ENCODE assay signal across 22 cellular contexts in genomic region chr10:103942866-103943265, GRCh38. TPM values are rescaled to one million over a fixed set of nuclear protein-coding genes. Genes with fewer than 3 reads are reported as not detected.
DNase-seq lines count a peak whose midpoint lies in the region; ATAC-seq, FAIRE-seq and TF ChIP-seq lines count a peak whose summit lies in the region.
"Had no signal": no experiment of that assay in that cellular context is flagged by ENCODE, and none has a peak within 500 bp of the region (broad histone marks: within the 10 kb centered on the region; RNA-seq: fewer than 3 reads in every experiment).

No MANE protein-coding gene starts in this region.

- H4K8ac ChIP-seq in H1 (ENCODE audit: extremely low read depth, insufficient read depth, low read length) = no peak overlapping the region

- H3K4me3 ChIP-seq in RWPE2 (ENCODE audit: severe bottlenecking) (no peak overlapping the region), H1 (ENCODE audit: extremely low read depth in 1 of 4, insufficient read depth in 2 of 4, low read depth in 3 of 4, low read length in 4 of 4) (no peak overlapping the region)
- H3K4me3 ChIP-seq: BLaER1 had no signal

- TF ChIP-seq EP300 in H1 (IDR thresholded peaks at IDR 0.05; ENCODE audit: borderline replicate concordance in 1 of 2, low read depth in 2 of 2, low read length in 2 of 2) = no peak

- no peaks in the 10 kb centered on the region for H3K79me2 ChIP-seq in H1 (ENCODE audit: control insufficient read depth in 1 of 2, insufficient read depth in 2 of 2, low read length in 2 of 2)

- no peak overlapping the region for H3K56ac ChIP-seq in H1 (replicated peaks; ENCODE audit: insufficient read length, low read depth, low read length)

- no peak for TF ChIP-seq RAD21 in H1 (IDR thresholded peaks at IDR 0.05 in 1 of 2, conservative IDR thresholded peaks at IDR 0.05 in 1 of 2; ENCODE audit: low read depth in 2 of 2, low read length in 2 of 2)

- ATAC-seq in RWPE2 (ENCODE audit: low read depth) = no peak
- no peak for ATAC-seq in GM21825 (IDR thresholded peaks at IDR 0.05; ENCODE audit: unreplicated experiment)
- ATAC-seq in GM21786 (IDR thresholded peaks at IDR 0.05; ENCODE audit: unreplicated experiment) = no peak
- ATAC-seq: SK-N-SH treated with all-trans-retinoic acid at 6 μM for 48 hours had no signal

- no peaks in the 10 kb centered on the region for H4K20me1 ChIP-seq in H1 (replicated peaks in 1 of 2; ENCODE audit: control insufficient read depth in 1 of 2, insufficient read depth in 2 of 2, low read length in 2 of 2)
- H4K20me1 ChIP-seq: BLaER1 had no signal

- H2AFZ ChIP-seq in H1 (ENCODE audit: low read length) = peak overlapping the region; percentile 17; the same call in 1 of the 2 replicates

- POLR2A ChIA-PET in H1 (lab: Charles Lee; ENCODE audit: partially characterized antibody) (no interaction called here), HEK293T (lab: Yijun Ruan, JAX) (no interaction called here)

- DNase-seq in RWPE2 (ENCODE audit: low spot score) (no peak), H1 (ENCODE audit: low read depth in 1 of 2, low spot score in 2 of 2) (no peak), globus pallidus (ENCODE audit: low spot score) (peak; percentile 62), pons (ENCODE audit: low spot score) (peak; percentile 80), GM03348 (ENCODE audit: low spot score) (no peak), HEK293T (ENCODE audit: extremely low spot score) (no peak)
- DNase-seq: Caco-2; CD4-positive, alpha-beta memory T cell; HFFc6; Karpas-422; NCI-H1417; NCI-H187 treated with DMSO at 0.1 percent for 48 hours; NCI-H2107; NCI-H510A; NCI-H748 treated with DMSO at 0.1 percent for 48 hours; SIG-M5 had no signal

- no peak for FAIRE-seq in H1 (lab: Jason Lieb, UNC)
- FAIRE-seq: GM18507, H54 had no signal

- H2AK5ac ChIP-seq in H1 (ENCODE audit: low read depth, low read length) = no peak overlapping the region

- H3K4me2 ChIP-seq in H1 (ENCODE audit: insufficient read depth in 1 of 2, low read depth in 2 of 2, low read length in 2 of 2) = no peak overlapping the region
- H3K4me2 ChIP-seq: BLaER1 had no signal

- H3K9ac ChIP-seq in H1 (replicated peaks in 1 of 4; ENCODE audit: extremely low read depth in 1 of 4, low read depth in 3 of 4, low read length in 3 of 4) = no peak overlapping the region
- H3K9ac ChIP-seq: BLaER1 had no signal

- WGBS in H1 (ENCODE audit: extremely low coverage in 1 of 2, insufficient coverage in 1 of 2, insufficient read length in 1 of 2, insufficient replicate concordance in 2 of 2, low coverage in 1 of 2, low lambda C conversion rate in 2 of 2, missing lambda C conversion rate in 1 of 2), 2 experiments = 70% methylated on average over 2 of the region's 2 CpGs; no CpG with 5 or more reads in 1 of the 2 experiments

- no peak for TF ChIP-seq POLR2A in H1 (IDR thresholded peaks at IDR 0.05; ENCODE audit: control extremely low read depth in 1 of 2, low read depth in 2 of 2, low read length in 2 of 2)

- H2BK120ac ChIP-seq in H1 (replicated peaks; ENCODE audit: low read depth, low read length) = no peak overlapping the region

- no peak overlapping the region for H2BK20ac ChIP-seq in H1 (ENCODE audit: low read length)

- CTCF ChIA-PET in H1 (lab: Charles Lee; ENCODE audit: partially characterized antibody) (interaction anchor here (0.7 to 1.6 kb wide), 2 partner anchors 11 to 63 kb away, joined by 3 to 7 read pairs; no protein-coding TSS in a partner anchor), HEK293T (lab: Yijun Ruan, JAX) (no interaction called here)

- no peak overlapping the region for H2BK12ac ChIP-seq in H1 (ENCODE audit: low read depth, low read length)

- no peak overlapping the region for H2BK5ac ChIP-seq in H1 (ENCODE audit: low read depth, low read length)

- no peak overlapping the region for H3K18ac ChIP-seq in H1 (ENCODE audit: extremely low read depth, low read length)

- H3K4ac ChIP-seq in H1 (replicated peaks; ENCODE audit: insufficient read length, low read depth, low read length) = no peak overlapping the region

- no peaks in the 10 kb centered on the region for H3K27me3 ChIP-seq in RWPE2 (ENCODE audit: insufficient read depth, poor library complexity, severe bottlenecking)
- H3K27me3 ChIP-seq in H1 (replicated peaks in 1 of 4; ENCODE audit: control insufficient read depth in 3 of 4, extremely low read depth in 1 of 4, insufficient read depth in 3 of 4, low read length in 3 of 4) = no peaks in the 10 kb centered on the region
- H3K27me3 ChIP-seq: BLaER1 had no signal

- no peak overlapping the region for H3K14ac ChIP-seq in H1 (ENCODE audit: insufficient read length)

- no peak overlapping the region for H2BK15ac ChIP-seq in H1 (ENCODE audit: low read length)

- H4K91ac ChIP-seq in H1 (replicated peaks; ENCODE audit: insufficient read length, low read length) = no peak overlapping the region

- peak overlapping the region; percentile 72 for H3K27ac ChIP-seq in RWPE2 (ENCODE audit: poor library complexity, severe bottlenecking)
- no peak overlapping the region for H3K27ac ChIP-seq in H1 (ENCODE audit: low read depth, low read length)
- H3K27ac ChIP-seq: BLaER1 had no signal

- no peak overlapping the region for H3K23ac ChIP-seq in H1 (ENCODE audit: insufficient read length)

- H3K4me1 ChIP-seq in RWPE2 (ENCODE audit: insufficient read depth, poor library complexity, severe bottlenecking) (peaks cover 26% of the 10 kb centered on the region), H1 (replicated peaks in 1 of 4; ENCODE audit: control insufficient read depth in 3 of 4, insufficient read depth in 4 of 4, low read length in 3 of 4) (no peaks in the 10 kb centered on the region)

- TF ChIP-seq CTCF in RWPE2 (IDR thresholded peaks at IDR 0.05; ENCODE audit: poor library complexity, severe bottlenecking) (no peak), H1 (IDR thresholded peaks at IDR 0.05; ENCODE audit: control extremely low read depth in 1 of 3, insufficient read depth in 1 of 3, low read depth in 1 of 3, low read length in 3 of 3) (no peak)

- H3K36me3 ChIP-seq in RWPE2 (ENCODE audit: low read depth) = no peaks in the 10 kb centered on the region
- no peaks in the 10 kb centered on the region for H3K36me3 ChIP-seq in H1 (ENCODE audit: control insufficient read depth in 2 of 4, insufficient read depth in 4 of 4, low read length in 3 of 4)
- H3K36me3 ChIP-seq: BLaER1 had no signal

- no peaks in the 10 kb centered on the region for H3K79me1 ChIP-seq in H1 (ENCODE audit: low read depth, low read length)

- H4K5ac ChIP-seq in H1 (ENCODE audit: insufficient read length, low read depth, low read length) = no peak overlapping the region

- H3K9me3 ChIP-seq in RWPE2 (ENCODE audit: severe bottlenecking) (no peaks in the 10 kb centered on the region), H1 (ENCODE audit: insufficient read depth in 2 of 2, low read depth in 1 of 2, low read length in 1 of 2) (no peaks in the 10 kb centered on the region)
- H3K9me3 ChIP-seq: BLaER1, Caco-2 had no signal

- no peaks in the 10 kb centered on the region for H3K23me2 ChIP-seq in H1 (ENCODE audit: low read depth, low read length)

TF ChIP-seq in H1, 55 proteins besides CTCF, POLR2A, EP300 and RAD21:
- TF ChIP-seq E2F6 (IDR thresholded peaks at IDR 0.05) = no peak
- no peak for TF ChIP-seq CEBPB (IDR thresholded peaks at IDR 0.05; ENCODE audit: low read depth, low read length)
- no peak for TF ChIP-seq FOSL1 (IDR thresholded peaks at IDR 0.05; ENCODE audit: insufficient read depth, low read depth, low read length)
- no peak for TF ChIP-seq MAFK (IDR thresholded peaks at IDR 0.05; ENCODE audit: low read depth, low read length)

TF ChIP-seq in HEK293T, 16 proteins besides CTCF, POLR2A, EP300 and RAD21:
- no peak for TF ChIP-seq NFRKB (IDR thresholded peaks at IDR 0.05)
- TF ChIP-seq LEF1 (IDR thresholded peaks at IDR 0.05; ENCODE audit: borderline replicate concordance) = no peak
- no peak for TF ChIP-seq TARDBP (IDR thresholded peaks at IDR 0.05)
- TF ChIP-seq ARNT (IDR thresholded peaks at IDR 0.05) = no peak
- no peak for TF ChIP-seq SUZ12 (IDR thresholded peaks at IDR 0.05)
- no peak for TF ChIP-seq ZNF384 (IDR thresholded peaks at IDR 0.05)
- no peak for TF ChIP-seq L3MBTL2 (conservative IDR thresholded peaks at IDR 0.05)
- no peak for TF ChIP-seq BHLHE40 (IDR thresholded peaks at IDR 0.05; ENCODE audit: borderline replicate concordance)
- no peak for TF ChIP-seq FOXM1 (IDR thresholded peaks at IDR 0.05; ENCODE audit: borderline replicate concordance)
- TF ChIP-seq CTBP1 (IDR thresholded peaks at IDR 0.05; ENCODE audit: borderline replicate concordance) = no peak
- no peak for TF ChIP-seq PKNOX1 (IDR thresholded peaks at IDR 0.05)
TF ChIP-seq in HEK293T: peak in this region for 0.

RNA-seq across cellular contexts. Expression of gene SLK, which starts 24.1 kb away (rescaled TPM):
- 18.3 and 18.8 TPM in 2 replicates for total RNA-seq in H1 (2021; fragmentation: NEBNext Ultra II Directional; extraction: Animal tissue kit (Norgen Biotek cat#: 25700))
- polyA plus RNA-seq in H1 (2011; rRNA removed) = 1.6 and 2.7 TPM in 2 replicates
- 4.5 TPM for polyA plus RNA-seq in H1 (2011; cell fraction: cytosol; rRNA removed)
- 2.6 TPM for polyA plus RNA-seq in H1 (2011; cell fraction: nucleus; rRNA removed)
- 8.1 to 17.0 TPM (median 9.4 TPM) in 4 replicates for polyA plus RNA-seq in H1 (2012, experiment 1 of 2)
- 0.62 TPM for polyA plus RNA-seq in H1 (2012, experiment 2 of 2)
- polyA plus RNA-seq in H1 (2013, experiment 1 of 2) = 14.6 TPM
- 13.8 TPM for polyA plus RNA-seq in H1 (2013, experiment 2 of 2)
- 4.6 and 7.4 TPM in 2 replicates for polyA minus RNA-seq in H1 (2011; rRNA and poly(A)+ RNA removed)
- 7.9 TPM for polyA minus RNA-seq in H1 (2011; cell fraction: cytosol; rRNA and poly(A)+ RNA removed)
- polyA minus RNA-seq in H1 (2011; cell fraction: nucleus; rRNA and poly(A)+ RNA removed) = 9.3 TPM

RNA-seq across cellular contexts. Expression of gene STN1, which starts 24.9 kb away (rescaled TPM):
- 10.3 and 12.4 TPM in 2 replicates for total RNA-seq in H1 (2021; fragmentation: NEBNext Ultra II Directional; extraction: Animal tissue kit (Norgen Biotek cat#: 25700))
- polyA plus RNA-seq in H1 (2011; rRNA removed) = 8.3 and 10.1 TPM in 2 replicates
- 13.3 TPM for polyA plus RNA-seq in H1 (2011; cell fraction: cytosol; rRNA removed)
- polyA plus RNA-seq in H1 (2011; cell fraction: nucleus; rRNA removed) = 7.8 TPM
- 11.8 to 13.7 TPM (median 12.4 TPM) in 4 replicates for polyA plus RNA-seq in H1 (2012, experiment 1 of 2)
- polyA plus RNA-seq in H1 (2012, experiment 2 of 2) = 2.3 TPM
- 10.1 TPM for polyA plus RNA-seq in H1 (2013, experiment 1 of 2)
- polyA plus RNA-seq in H1 (2013, experiment 2 of 2) = 10.0 TPM
- 12.7 and 13.0 TPM in 2 replicates for polyA minus RNA-seq in H1 (2011; rRNA and poly(A)+ RNA removed)
- polyA minus RNA-seq in H1 (2011; cell fraction: cytosol; rRNA and poly(A)+ RNA removed) = 6.7 TPM
- polyA minus RNA-seq in H1 (2011; cell fraction: nucleus; rRNA and poly(A)+ RNA removed) = 7.5 TPM

Comparison
In these comparisons a context has a peak if more than half of its experiments do, and no peak if none do; other contexts are left out.
1. DNase-seq: peak in globus pallidus (single experiment) and pons (single experiment); none in RWPE2 (single experiment), H1 (0 of 2), GM03348 (single experiment) and HEK293T (single experiment).